In genomic region chr11:127843483-127844396, GRCh38 we compare ENCODE assay signal across 8 cellular contexts.
A peak's percentile ranks its signal among the peaks of the same experiment; 100 is the strongest.
DNase-seq lines count a peak whose midpoint lies in the region; ATAC-seq and TF ChIP-seq lines count a peak whose summit lies in the region.

No MANE protein-coding gene starts in this region.

- H3K4me3 ChIP-seq in CD4-positive, CD25-positive, alpha-beta regulatory T cell (ENCODE audit: low read depth, low read length) = no peak overlapping the region
- H3K4me3 ChIP-seq in heart left ventricle = no peak overlapping the region

- H3K4me3 Mint-ChIP-seq in CD4-positive, CD25-positive, alpha-beta regulatory T cell = no peak overlapping the region

- no peak for TF ChIP-seq EP300 in Ishikawa (IDR thresholded peaks at IDR 0.05; ENCODE audit: borderline replicate concordance)

- H3K27me3 Mint-ChIP-seq in CD4-positive, CD25-positive, alpha-beta regulatory T cell = no peaks in the 10 kb centered on the region

- whole genome bisulfite sequencing in heart left ventricle, 4 donors = 31 to 38% (median 33%) methylated on average over 12 of the region's 12 CpGs

- no peak for ATAC-seq in CD4-positive, CD25-positive, alpha-beta regulatory T cell (ENCODE audit: low read depth in 2 of 2)
- peak; percentile 73 for ATAC-seq in GM19452 (IDR thresholded peaks at IDR 0.05; ENCODE audit: unreplicated experiment)
- no peak for ATAC-seq in heart left ventricle
- ATAC-seq in HG03097 (IDR thresholded peaks at IDR 0.05; ENCODE audit: low FRiP score, unreplicated experiment) = no peak

- no peaks in the 10 kb centered on the region for H3K4me1 Mint-ChIP-seq in CD4-positive, CD25-positive, alpha-beta regulatory T cell

- no peaks in the 10 kb centered on the region for H3K27me3 ChIP-seq in CD4-positive, CD25-positive, alpha-beta regulatory T cell (ENCODE audit: control insufficient read depth, insufficient read depth, low read length)
- H3K27me3 ChIP-seq in heart left ventricle = peaks cover 0 to 6% (median 0%) of the 10 kb centered on the region in 9 donors

- H3K9me3 Mint-ChIP-seq in CD4-positive, CD25-positive, alpha-beta regulatory T cell = peaks cover 0 to under 1% (median 0%) of the 10 kb centered on the region in 7 donors

- no peak overlapping the region for H3K27ac ChIP-seq in CD4-positive, CD25-positive, alpha-beta regulatory T cell (ENCODE audit: insufficient read depth, low read length, poor library complexity, severe bottlenecking)
- no peak overlapping the region for H3K27ac ChIP-seq in heart left ventricle

- peak; percentile 5 to 56 (median 12) for DNase-seq in CD4-positive, CD25-positive, alpha-beta regulatory T cell
- DNase-seq in RPMI7951 (ENCODE audit: low read depth) = peak; percentile 69
- peak; percentile 5 to 34 (median 30) for DNase-seq in activated naive CD4-positive, alpha-beta T cell (lab: John Stamatoyannopoulos, UW)
- DNase-seq in heart left ventricle = peak; percentile 42 to 76 (median 60)
- DNase-seq in retina = peak; percentile 66

- TF ChIP-seq POLR2A in heart left ventricle (IDR thresholded peaks at IDR 0.05) = no peak

- H3K27ac Mint-ChIP-seq in CD4-positive, CD25-positive, alpha-beta regulatory T cell = no peak overlapping the region

- TF ChIP-seq CTCF in heart left ventricle (IDR thresholded peaks at IDR 0.05) = peak; percentile 42 to 78 (median 62)

- intact Hi-C loops in heart left ventricle (cut with DNase I) = loop anchor here in 2 of 10 donors (5.0 kb wide), 1 partner anchor 179 kb away; no protein-coding TSS in a partner anchor

- TF ChIP-seq RAD21 in Ishikawa (IDR thresholded peaks at IDR 0.05; ENCODE audit: low read depth) = peak; percentile 61

- H3K36me3 ChIP-seq in CD4-positive, CD25-positive, alpha-beta regulatory T cell (ENCODE audit: control insufficient read depth, insufficient read depth, low read length) = no peaks in the 10 kb centered on the region
- H3K36me3 ChIP-seq in heart left ventricle = no peaks in the 10 kb centered on the region

- no peaks in the 10 kb centered on the region for H3K4me1 ChIP-seq in CD4-positive, CD25-positive, alpha-beta regulatory T cell (ENCODE audit: control insufficient read depth, insufficient read depth, low read length, poor library complexity, severe bottlenecking)
- H3K4me1 ChIP-seq in heart left ventricle = no peaks in the 10 kb centered on the region

- no peaks in the 10 kb centered on the region for H3K9me3 ChIP-seq in CD4-positive, CD25-positive, alpha-beta regulatory T cell (ENCODE audit: control insufficient read depth in 2 of 2, low read length in 2 of 2)
- no peaks in the 10 kb centered on the region for H3K9me3 ChIP-seq in heart left ventricle

- H3K36me3 Mint-ChIP-seq in CD4-positive, CD25-positive, alpha-beta regulatory T cell = no peaks in the 10 kb centered on the region

TF ChIP-seq in Ishikawa, 13 proteins besides CTCF, POLR2A, EP300 and RAD21:
- no peak for TF ChIP-seq TAF1 (IDR thresholded peaks at IDR 0.05; ENCODE audit: low read depth)
- no peak for TF ChIP-seq EGR1 (IDR thresholded peaks at IDR 0.05)
- TF ChIP-seq TCF12 (IDR thresholded peaks at IDR 0.05; ENCODE audit: low read depth) = no peak
TF ChIP-seq in Ishikawa: peak in this region for 0.

Comparison
In these comparisons a context has a peak if more than half of its experiments do, and no peak if none do; other contexts are left out.
1. DNase-seq: peak in every context shown above with its lines; median percentile 69 in RPMI7951; 66 in retina; 60 in heart left ventricle; 30 in activated naive CD4-positive, alpha-beta T cell; 12 in CD4-positive, CD25-positive, alpha-beta regulatory T cell.